ENCODE assay signal across 8 cellular contexts in the genomic region with DNA sequence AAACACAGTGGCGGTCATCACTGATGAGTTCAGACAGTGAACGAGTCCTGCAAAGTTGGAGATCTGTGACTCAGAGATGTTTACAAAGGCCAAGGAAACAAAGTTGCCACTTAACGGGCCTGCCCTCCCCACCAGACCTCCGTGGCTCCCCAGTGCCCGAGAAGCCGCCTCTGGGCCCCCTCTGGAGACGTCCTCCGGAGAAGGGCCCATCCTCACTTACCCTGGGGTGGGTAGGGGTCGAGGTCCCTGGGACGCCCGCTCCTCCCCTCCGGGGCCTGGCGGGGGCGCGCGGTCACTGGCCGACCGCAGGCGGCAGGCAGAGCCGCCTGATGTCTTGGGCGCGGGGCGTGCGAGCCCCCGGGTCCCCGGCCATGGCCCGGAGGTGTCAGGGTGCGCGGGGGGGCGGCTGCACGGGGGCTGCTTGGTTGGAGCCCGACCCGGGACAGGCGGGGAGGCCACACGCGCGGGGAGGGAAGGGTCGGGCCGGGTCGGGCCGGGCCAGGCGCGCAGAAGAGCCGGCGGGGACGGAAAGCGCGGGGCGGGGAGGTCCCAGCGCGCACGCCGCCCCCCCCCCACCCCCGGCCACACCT. TPM values are rescaled to one million over a fixed set of nuclear protein-coding genes. Genes with fewer than 3 reads are reported as not detected.
A peak's percentile ranks its signal among the peaks of the same experiment; 100 is the strongest.
DNase-seq lines count a peak whose midpoint lies in the region; ATAC-seq, FAIRE-seq and TF ChIP-seq lines count a peak whose summit lies in the region.

No MANE protein-coding gene starts in this region.

- no peak for TF ChIP-seq CTCF in mesothelial cell of epicardium (IDR thresholded peaks at IDR 0.05; ENCODE audit: unreplicated experiment)

- no peaks in the 10 kb centered on the region for H3K9me3 ChIP-seq in endocrine pancreas (ENCODE audit: control insufficient read depth, low read length)

- peak; percentile 50 to 55 for ATAC-seq in activated CD4-positive, CD25-positive, alpha-beta regulatory T cell treated with anti-CD3 and anti-CD28 coated beads, Interleukin-2, amount 50 U/mL, for 24 hours
- ATAC-seq in HG03045 (IDR thresholded peaks at IDR 0.05; ENCODE audit: unreplicated experiment) (peak; percentile 56), T-cell (replicated peaks in 1 of 4) (peak; percentile 57 to 67 (median 63))

- POLR2A ChIA-PET in T-cell (lab: Charles Lee) = no interaction called here

- CTCF ChIA-PET in T-cell (lab: Charles Lee) = no interaction called here

- H3K4me1 ChIP-seq in endocrine pancreas (ENCODE audit: control insufficient read depth, insufficient read depth, low read length) = peaks cover 8% of the 10 kb centered on the region

- H3K27me3 Mint-ChIP-seq in T-cell (no peaks in the 10 kb centered on the region), mesothelial cell of epicardium (ENCODE audit: low read depth) (no peaks in the 10 kb centered on the region)

- no peak for FAIRE-seq in urothelium cell line (lab: Jason Lieb, UNC)

- H3K4me3 Mint-ChIP-seq in T-cell = peak overlapping the region; percentile 81 to 85 (median 82)
- H3K4me3 Mint-ChIP-seq in mesothelial cell of epicardium = peak overlapping the region; percentile 76

- no peaks in the 10 kb centered on the region for H3K9me3 Mint-ChIP-seq in T-cell
- H3K9me3 Mint-ChIP-seq in mesothelial cell of epicardium = no peaks in the 10 kb centered on the region

- H3K27me3 ChIP-seq in endocrine pancreas (ENCODE audit: control insufficient read depth, insufficient read depth, low read length) = no peaks in the 10 kb centered on the region

- peaks cover 25 to 38% (median 27%) of the 10 kb centered on the region in 3 donors for H3K4me1 Mint-ChIP-seq in T-cell
- peaks cover 35% of the 10 kb centered on the region for H3K4me1 Mint-ChIP-seq in mesothelial cell of epicardium

- H3K9ac ChIP-seq in endocrine pancreas (ENCODE audit: control insufficient read depth, insufficient read depth, low read length) = peak overlapping the region; percentile 19

- H3K36me3 ChIP-seq in endocrine pancreas (ENCODE audit: control insufficient read depth, insufficient read depth, low read length) = no peaks in the 10 kb centered on the region

- no peak overlapping the region for H3K4me3 ChIP-seq in endocrine pancreas (ENCODE audit: control insufficient read depth, insufficient read depth, low read length)

- no peaks in the 10 kb centered on the region for H3K36me3 Mint-ChIP-seq in T-cell
- H3K36me3 Mint-ChIP-seq in mesothelial cell of epicardium = no peaks in the 10 kb centered on the region

- H3K27ac Mint-ChIP-seq in T-cell (peak overlapping the region in 1 of 2 donors; percentile 89), mesothelial cell of epicardium (peak overlapping the region; percentile 87)

- no peak for DNase-seq in activated CD4-positive, CD25-positive, alpha-beta regulatory T cell (lab: John Stamatoyannopoulos, UW)
- DNase-seq in T-cell (peak in 9 of 34 experiments; percentile 5 to 29 (median 20)), mesothelial cell of epicardium (ENCODE audit: low spot score in 2 of 2, unreplicated experiment in 2 of 2) (no peak), urothelium cell line (ENCODE audit: low spot score) (peak; percentile 9), globus pallidus (ENCODE audit: low spot score) (no peak)

RNA-seq across cellular contexts. Expression of gene DHRSX, which starts 0.6 kb away (rescaled TPM):
- total RNA-seq in T-cell = 10 to 100 TPM; 13.2 to 20.0 (median 15.9) TPM
- total RNA-seq in mesothelial cell of epicardium = 43.5 to 46.0 TPM (median 44.3 TPM) in 3 replicates

RNA-seq across cellular contexts. Expression of gene ZBED1, which starts 0.6 kb away (rescaled TPM):
- 10 to 100 TPM; 17.7 to 42.6 (median 31.2) TPM for total RNA-seq in T-cell
- total RNA-seq in mesothelial cell of epicardium = 42.5 to 46.3 TPM (median 46.1 TPM) in 3 replicates
